8 cellular contexts compared by ENCODE assay signal in the genomic region with DNA sequence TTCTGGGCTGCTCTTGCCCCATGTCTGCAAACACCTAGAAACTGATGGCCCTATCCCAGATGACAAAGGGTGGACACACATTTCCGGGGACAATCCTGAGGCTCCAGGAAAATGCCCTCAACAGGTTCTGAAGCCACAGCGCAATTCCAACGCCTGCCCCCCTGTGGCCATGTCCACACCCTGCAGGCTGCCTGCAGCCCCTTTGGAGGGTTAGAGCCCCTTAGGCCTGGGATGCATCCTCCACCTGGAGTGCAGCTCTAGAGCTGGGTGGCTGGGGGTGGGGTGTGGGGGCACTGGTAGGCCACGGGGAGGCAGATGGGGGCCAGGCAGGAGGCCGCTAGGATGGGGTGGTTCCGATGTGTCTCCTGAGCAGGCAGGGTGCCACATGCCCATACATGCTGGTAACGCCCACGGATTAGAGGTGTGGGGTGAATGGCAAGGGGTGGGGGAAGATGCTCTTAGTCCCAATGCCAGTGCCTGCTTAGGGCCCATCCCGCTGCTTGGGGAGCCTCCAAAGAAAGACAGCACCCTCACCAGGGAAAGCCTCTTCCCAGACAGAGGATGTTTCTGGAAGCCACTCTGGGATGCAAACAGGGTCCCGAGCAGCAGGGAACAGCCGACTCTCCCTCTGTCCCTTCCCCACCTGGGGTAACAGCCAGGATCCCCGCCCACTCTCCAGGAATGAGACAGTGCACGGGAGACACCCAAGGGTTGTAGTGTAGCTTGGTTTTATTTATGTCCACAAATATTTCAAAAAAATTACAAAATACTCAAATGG. TPM values are rescaled to one million over a fixed set of nuclear protein-coding genes. Genes with fewer than 3 reads are reported as not detected.
DNase-seq lines count a peak whose midpoint lies in the region; ATAC-seq and TF ChIP-seq lines count a peak whose summit lies in the region.

No MANE protein-coding gene starts in this region.

- in situ Hi-C loops in astrocyte of the cerebellum (cut with HindIII; ENCODE audit: low sequenced_read_pairs), result loop anchor here (5.0 kb wide), 1 partner anchor 55 kb away; no protein-coding TSS in a partner anchor

- H3K27ac ChIP-seq in lower lobe of right lung, result peak overlapping the region; percentile 3

- H3K27me3 ChIP-seq in BE2C (no peaks in the 10 kb centered on the region), lower lobe of right lung (ENCODE audit: low read depth) (no peaks in the 10 kb centered on the region)

- 0 out of 2 replicates have a peak, but pooled peaks cover 3% of the 10 kb centered on the region for H3K36me3 ChIP-seq in BE2C
- H3K36me3 ChIP-seq in lower lobe of right lung, result peaks cover 46% of the 10 kb centered on the region

- peak; percentile 44 for DNase-seq in BE2C
- DNase-seq in HFFc6, result no peak
- no peak for DNase-seq in astrocyte of the cerebellum (ENCODE audit: low read depth)
- no peak for DNase-seq in lower lobe of right lung
- no peak for DNase-seq in activated CD4-positive, CD25-positive, alpha-beta regulatory T cell treated with anti-CD3 and anti-CD28 coated beads, Interleukin-2, amount 50 U/mL, for 72 hours
- no peak for DNase-seq in activated gamma-delta T cell (lab: John Stamatoyannopoulos, UW)

- H3K4me1 Mint-ChIP-seq in HFFc6 (ENCODE audit: low read depth), result no peaks in the 10 kb centered on the region

- intact Hi-C loops in lower lobe of right lung (cut with DNase I), result no loop called here

- TF ChIP-seq POLR2A in GM18505 (IDR thresholded peaks at IDR 0.05; ENCODE audit: borderline replicate concordance, extremely low read depth, insufficient read depth, insufficient read length), result no peak

- H3K27ac Mint-ChIP-seq in HFFc6, result no peak overlapping the region

- H3K9me3 ChIP-seq in BE2C (no peaks in the 10 kb centered on the region), lower lobe of right lung (no peaks in the 10 kb centered on the region)

- H3K9me3 Mint-ChIP-seq in HFFc6, result no peaks in the 10 kb centered on the region

- no peak overlapping the region for H3K4me3 Mint-ChIP-seq in HFFc6

- TF ChIP-seq CTCF in BE2C (IDR thresholded peaks at IDR 0.05; ENCODE audit: low read depth, low read length) (peak; percentile 56), HFFc6 (IDR thresholded peaks at IDR 0.05) (peak; percentile 82), astrocyte of the cerebellum (IDR thresholded peaks at IDR 0.05; ENCODE audit: low read depth, low read length, missing control alignments) (peak; percentile 84), lower lobe of right lung (IDR thresholded peaks at IDR 0.05) (peak; percentile 58)

- ATAC-seq in lower lobe of right lung (peak; percentile 6 to 23), GM18505 (IDR thresholded peaks at IDR 0.05; ENCODE audit: unreplicated experiment) (no peak), HG02973 (IDR thresholded peaks at IDR 0.05; ENCODE audit: unreplicated experiment) (no peak)

- H3K36me3 Mint-ChIP-seq in HFFc6 (ENCODE audit: low read depth), result peaks cover 11% of the 10 kb centered on the region; the same call in 1 of the 2 replicates

- peaks cover 10% of the 10 kb centered on the region for H3K27me3 Mint-ChIP-seq in HFFc6 (ENCODE audit: insufficient read depth)

- peaks cover 7% of the 10 kb centered on the region for H3K4me1 ChIP-seq in BE2C
- H3K4me1 ChIP-seq in lower lobe of right lung, result peaks cover 7% of the 10 kb centered on the region

- H3K4me3 ChIP-seq in BE2C (ENCODE audit: low read depth, low read length) (no peak overlapping the region), astrocyte of the cerebellum (ENCODE audit: low read depth, low read length) (no peak overlapping the region), lower lobe of right lung (no peak overlapping the region)

RNA-seq across cellular contexts. Expression of gene SLC45A1, which starts 34.0 kb away (rescaled TPM):
- 0.96 TPM for polyA plus RNA-seq in BE2C (2012; ENCODE audit: insufficient read depth, insufficient read length, low read depth)
- 1 to 10 TPM; 1.3 to 2.0 (median 1.6) TPM for total RNA-seq in HFFc6 (2021; fragmentation: NEBNext Ultra II Directional; extraction: Animal tissue kit (Norgen Biotek cat#: 25700))
- 0.92 TPM for total RNA-seq in lower lobe of right lung

Comparison
In these comparisons a context has a peak if more than half of its experiments do, and no peak if none do; other contexts are left out.
1. ATAC-seq: peak in lower lobe of right lung (2 of 2); none in GM18505 (single experiment) and HG02973 (single experiment).
2. Peak in every context shown above with its lines, with median percentiles within 50 percentile points of each other: CTCF ChIP-seq.